Comparison of ENCODE assay signal across 16 cellular contexts in genomic region chr7:34123316-34123715, GRCh38.
DNase-seq lines count a peak whose midpoint lies in the region; FAIRE-seq lines count a peak whose summit lies in the region.
"Had no signal": no experiment of that assay in that cellular context is flagged by ENCODE, and none has a peak within 500 bp of the region (broad histone marks: within the 10 kb centered on the region; RNA-seq: fewer than 3 reads in every experiment).

No MANE protein-coding gene starts in this region.

- no peaks in the 10 kb centered on the region for H3K27me3 ChIP-seq in endocrine pancreas (ENCODE audit: control insufficient read depth, insufficient read depth, low read length)
- H3K27me3 ChIP-seq: BLaER1 treated with 17β-estradiol and CSF1 and Interleukin-3, amounts not matched to agents 10 nM and 100 nM had no signal

- peak; percentile 24 for FAIRE-seq in islet of Langerhans (lab: Jason Lieb, UNC)
- FAIRE-seq: GM12892, GM18507, HepG2, HTR-8/SVneo had no signal

- H3K4me1 ChIP-seq in endocrine pancreas (ENCODE audit: control insufficient read depth, insufficient read depth, low read length) = peaks cover 12% of the 10 kb centered on the region
- H3K4me1 ChIP-seq: BLaER1 treated with 17β-estradiol and CSF1 and Interleukin-3, amounts not matched to agents 10 nM and 100 nM; HAP-1 had no signal

- peak overlapping the region; percentile 14 for H3K4me3 ChIP-seq in endocrine pancreas (ENCODE audit: control insufficient read depth, insufficient read depth, low read length)
- H3K4me3 ChIP-seq: BLaER1 treated with 17β-estradiol and CSF1 and Interleukin-3, amounts not matched to agents 10 nM and 100 nM; GM23248; HAP-1 had no signal

- peaks cover 2% of the 10 kb centered on the region for H3K9me3 ChIP-seq in endocrine pancreas (ENCODE audit: control insufficient read depth, low read length)
- H3K9me3 ChIP-seq: HAP-1 had no signal

- peak; percentile 15 for DNase-seq in Caki2 (ENCODE audit: low read depth)
- peak; percentile 3 for DNase-seq in renal cortical epithelial cell (ENCODE audit: low read depth)
- no peak for DNase-seq in NK-92 treated with Interleukin-12 subunit alpha and Interleukin-12 subunit beta, amount 100 ng/mL, for 24 hours (lab: John Stamatoyannopoulos, UW)
- no peak for DNase-seq in HUDEP-2 (lab: John Stamatoyannopoulos, UW; ENCODE audit: unreplicated experiment in 76 of 76)
- DNase-seq: CD8-positive, alpha-beta T cell; DMS79; GDM1; GM23248 had no signal

- no peak overlapping the region for H3K9ac ChIP-seq in endocrine pancreas (ENCODE audit: control insufficient read depth, insufficient read depth, low read length)
- H3K9ac ChIP-seq: BLaER1 treated with 17β-estradiol and CSF1 and Interleukin-3, amounts not matched to agents 10 nM and 100 nM; GM23248 had no signal

- no peaks in the 10 kb centered on the region for H3K36me3 ChIP-seq in endocrine pancreas (ENCODE audit: control insufficient read depth, insufficient read depth, low read length)
- H3K36me3 ChIP-seq: BLaER1 treated with 17β-estradiol and CSF1 and Interleukin-3, amounts not matched to agents 10 nM and 100 nM; HAP-1 had no signal

- in situ Hi-C loops in Caki2 (cut with HindIII; ENCODE audit: low pct_unique_long_range_greater_than_20kb, low sequenced_read_pairs) = no loop called here

Comparison
In these comparisons a context has a peak if more than half of its experiments do, and no peak if none do; other contexts are left out.
1. DNase-seq: peak in Caki2 (single experiment) and renal cortical epithelial cell (single experiment); none in NK-92 treated with Interleukin-12 subunit alpha and Interleukin-12 subunit beta, amount 100 ng/mL, for 24 hours (single experiment) and HUDEP-2 (0 of 76).